Comparison of ENCODE assay signal across 12 cellular contexts in the genomic region with DNA sequence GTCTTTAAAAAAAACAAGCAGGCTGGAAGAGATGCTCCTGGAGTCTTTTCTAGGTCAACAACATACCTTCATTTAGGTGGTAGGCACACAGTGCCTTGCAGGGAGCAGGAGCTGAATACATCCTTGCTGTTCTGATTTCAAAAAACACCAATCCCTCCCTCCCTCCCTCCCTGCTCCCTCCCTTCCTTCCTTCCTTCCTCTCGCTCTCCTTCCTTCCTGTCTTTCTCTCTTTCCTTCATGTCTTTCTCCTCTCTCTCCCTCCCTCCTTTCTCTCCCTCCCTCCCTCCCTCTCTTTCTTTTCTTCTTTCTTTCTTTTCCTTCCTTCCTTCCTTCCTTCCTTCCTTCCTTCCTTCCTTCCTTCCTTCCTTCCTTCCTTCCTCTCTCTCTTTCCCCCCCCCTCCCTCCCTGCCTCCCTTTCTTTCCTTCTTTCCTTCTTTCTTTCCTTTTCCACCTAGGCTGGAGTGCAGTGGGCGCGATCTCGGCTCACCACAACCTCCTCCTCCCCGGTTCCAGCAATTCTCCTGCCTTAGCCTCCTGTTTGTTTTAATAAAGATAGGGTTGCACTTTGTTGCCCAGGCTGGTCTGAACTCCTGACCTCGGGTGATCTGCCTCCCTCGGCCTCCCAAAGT.
DNase-seq lines count a peak whose midpoint lies in the region; ATAC-seq and TF ChIP-seq lines count a peak whose summit lies in the region.
"Had no signal": no experiment of that assay in that cellular context is flagged by ENCODE, and none has a peak within 500 bp of the region (broad histone marks: within the 10 kb centered on the region; RNA-seq: fewer than 3 reads in every experiment).

No MANE protein-coding gene starts in this region.

- H3K4me3 Mint-ChIP-seq in central memory CD8-positive, alpha-beta T cell: peak overlapping the region; percentile 53
- peak overlapping the region in 9 of 10 donors; percentile 56 to 80 (median 67) for H3K4me3 Mint-ChIP-seq in naive thymus-derived CD4-positive, alpha-beta T cell
- H3K4me3 Mint-ChIP-seq: HFFc6 had no signal

- TF ChIP-seq CTCF in HEK293 (tag by site-specific recombination; IDR thresholded peaks at IDR 0.05): no peak

- ATAC-seq in central memory CD8-positive, alpha-beta T cell (replicated peaks; ENCODE audit: extremely low read depth, poor library complexity, severe bottlenecking): no peak
- no peak for ATAC-seq in naive thymus-derived CD4-positive, alpha-beta T cell
- ATAC-seq: gastroesophageal sphincter had no signal

- peaks cover 5% of the 10 kb centered on the region for H3K4me1 ChIP-seq in BLaER1
- no peaks in the 10 kb centered on the region for H3K4me1 ChIP-seq in HEK293 (ENCODE audit: control insufficient read depth, insufficient read depth, low read length)
- H3K4me1 ChIP-seq in naive thymus-derived CD4-positive, alpha-beta T cell (ENCODE audit: control insufficient read depth in 2 of 2, insufficient read depth in 2 of 2, low read length in 2 of 2): peaks cover 0 to 6% of the 10 kb centered on the region in 2 donors

- peaks cover 14% of the 10 kb centered on the region for H3K4me1 Mint-ChIP-seq in central memory CD8-positive, alpha-beta T cell
- peaks cover 5 to 24% (median 21%) of the 10 kb centered on the region in 7 donors for H3K4me1 Mint-ChIP-seq in naive thymus-derived CD4-positive, alpha-beta T cell

- H3K36me3 Mint-ChIP-seq in central memory CD8-positive, alpha-beta T cell (ENCODE audit: insufficient read depth): peaks cover 2% of the 10 kb centered on the region
- H3K36me3 Mint-ChIP-seq in naive thymus-derived CD4-positive, alpha-beta T cell: peaks cover 0 to 16% (median 9%) of the 10 kb centered on the region in 5 donors

- peak overlapping the region; percentile 63 for H3K4me2 ChIP-seq in BLaER1

- H3K36me3 ChIP-seq in BLaER1: no peaks in the 10 kb centered on the region
- no peaks in the 10 kb centered on the region; a peak in 1 of 3 replicates for H3K36me3 ChIP-seq in HEK293 (ENCODE audit: control insufficient read depth in 2 of 2, insufficient read depth in 1 of 2, low read length in 2 of 2)
- H3K36me3 ChIP-seq in naive thymus-derived CD4-positive, alpha-beta T cell (ENCODE audit: control insufficient read depth in 2 of 3, insufficient read depth in 3 of 3, low read length in 3 of 3): no peaks in the 10 kb centered on the region
- H3K36me3 ChIP-seq: gastroesophageal sphincter had no signal

- H3K4me3 ChIP-seq in BLaER1: no peak overlapping the region
- no peak overlapping the region for H3K4me3 ChIP-seq in HEK293 (ENCODE audit: low read depth, low read length)
- no peak overlapping the region for H3K4me3 ChIP-seq in naive thymus-derived CD4-positive, alpha-beta T cell (ENCODE audit: low read length)

- CTCF ChIA-PET in HEK293 (lab: Yijun Ruan, JAX): interaction anchor here (1.0 kb wide), 1 partner anchor 16 kb away, joined by 6 read pairs; no protein-coding TSS in a partner anchor
- CTCF ChIA-PET in naive thymus-derived CD4-positive, alpha-beta T cell (lab: Charles Lee): no interaction called here

- H3K9ac ChIP-seq in BLaER1: no peak overlapping the region

- peaks cover 6% of the 10 kb centered on the region for H3K9me3 Mint-ChIP-seq in central memory CD8-positive, alpha-beta T cell
- peaks cover 0 to 13% (median under 1%) of the 10 kb centered on the region in 11 donors for H3K9me3 Mint-ChIP-seq in naive thymus-derived CD4-positive, alpha-beta T cell
- H3K9me3 Mint-ChIP-seq: HFFc6 had no signal

- intact Hi-C loops in naive thymus-derived CD4-positive, alpha-beta T cell (cut with micrococcal nuclease): no loop called here

- H3K27me3 ChIP-seq in BLaER1: peaks cover 19% of the 10 kb centered on the region; the same call in 1 of the 2 replicates
- peaks cover 0 to 3% of the 10 kb centered on the region in 2 donors for H3K27me3 ChIP-seq in naive thymus-derived CD4-positive, alpha-beta T cell (ENCODE audit: control insufficient read depth in 2 of 2, insufficient read depth in 2 of 2, low read length in 2 of 2)

- POLR2A ChIA-PET in HEK293 (lab: Yijun Ruan, JAX): no interaction called here
- POLR2A ChIA-PET in naive thymus-derived CD4-positive, alpha-beta T cell (lab: Charles Lee): no interaction called here

- H3K9me3 ChIP-seq in BLaER1 (no peaks in the 10 kb centered on the region), HEK293 (ENCODE audit: control insufficient read depth, insufficient read depth, low read depth, low read length) (no peaks in the 10 kb centered on the region)
- H3K9me3 ChIP-seq in naive thymus-derived CD4-positive, alpha-beta T cell (ENCODE audit: control insufficient read depth in 2 of 3, low read length in 3 of 3): no peaks in the 10 kb centered on the region
- H3K9me3 ChIP-seq: gastroesophageal sphincter had no signal

- no peak overlapping the region for H3K27ac Mint-ChIP-seq in central memory CD8-positive, alpha-beta T cell (ENCODE audit: low read depth)
- H3K27ac Mint-ChIP-seq in naive thymus-derived CD4-positive, alpha-beta T cell: peak overlapping the region in 2 of 9 donors; percentile 28 to 34
- H3K27ac Mint-ChIP-seq: HFFc6 had no signal

- no peak overlapping the region for H3K27ac ChIP-seq in BLaER1
- H3K27ac ChIP-seq in HEK293 (ENCODE audit: extremely low read depth, low read depth, low read length): no peak overlapping the region
- H3K27ac ChIP-seq in naive thymus-derived CD4-positive, alpha-beta T cell (ENCODE audit: low read depth, low read length): no peak overlapping the region
- H3K27ac ChIP-seq: gastroesophageal sphincter, RWPE1 had no signal

- H3K27me3 Mint-ChIP-seq in central memory CD8-positive, alpha-beta T cell: peaks cover 61% of the 10 kb centered on the region
- H3K27me3 Mint-ChIP-seq in naive thymus-derived CD4-positive, alpha-beta T cell: peaks cover 40 to 78% (median 42%) of the 10 kb centered on the region in 5 donors

- DNase-seq in central memory CD8-positive, alpha-beta T cell (ENCODE audit: low spot score in 2 of 2): no peak
- DNase-seq in naive thymus-derived CD4-positive, alpha-beta T cell: no peak
- DNase-seq in NCI-H345 (lab: John Stamatoyannopoulos, UW): no peak
- no peak for DNase-seq in DMS 273 treated with DMSO at 0.1 percent for 48 hours (lab: John Stamatoyannopoulos, UW)
- DNase-seq in hippocampal formation (lab: John Stamatoyannopoulos, UW): no peak
- no peak for DNase-seq in HPDE6-E6E7 (ENCODE audit: extremely low spot score)
- DNase-seq: HFFc6, NCI-H446 had no signal

- no peaks in the 10 kb centered on the region for H4K20me1 ChIP-seq in BLaER1

TF ChIP-seq in HEK293, 187 proteins besides CTCF, POLR2A, EP300 and RAD21:
- peak; percentile 34; the same call in 1 of the 2 replicates for TF ChIP-seq ZNF366 (tag by site-specific recombination; conservative IDR thresholded peaks at IDR 0.05)
- TF ChIP-seq, protein P1, sequence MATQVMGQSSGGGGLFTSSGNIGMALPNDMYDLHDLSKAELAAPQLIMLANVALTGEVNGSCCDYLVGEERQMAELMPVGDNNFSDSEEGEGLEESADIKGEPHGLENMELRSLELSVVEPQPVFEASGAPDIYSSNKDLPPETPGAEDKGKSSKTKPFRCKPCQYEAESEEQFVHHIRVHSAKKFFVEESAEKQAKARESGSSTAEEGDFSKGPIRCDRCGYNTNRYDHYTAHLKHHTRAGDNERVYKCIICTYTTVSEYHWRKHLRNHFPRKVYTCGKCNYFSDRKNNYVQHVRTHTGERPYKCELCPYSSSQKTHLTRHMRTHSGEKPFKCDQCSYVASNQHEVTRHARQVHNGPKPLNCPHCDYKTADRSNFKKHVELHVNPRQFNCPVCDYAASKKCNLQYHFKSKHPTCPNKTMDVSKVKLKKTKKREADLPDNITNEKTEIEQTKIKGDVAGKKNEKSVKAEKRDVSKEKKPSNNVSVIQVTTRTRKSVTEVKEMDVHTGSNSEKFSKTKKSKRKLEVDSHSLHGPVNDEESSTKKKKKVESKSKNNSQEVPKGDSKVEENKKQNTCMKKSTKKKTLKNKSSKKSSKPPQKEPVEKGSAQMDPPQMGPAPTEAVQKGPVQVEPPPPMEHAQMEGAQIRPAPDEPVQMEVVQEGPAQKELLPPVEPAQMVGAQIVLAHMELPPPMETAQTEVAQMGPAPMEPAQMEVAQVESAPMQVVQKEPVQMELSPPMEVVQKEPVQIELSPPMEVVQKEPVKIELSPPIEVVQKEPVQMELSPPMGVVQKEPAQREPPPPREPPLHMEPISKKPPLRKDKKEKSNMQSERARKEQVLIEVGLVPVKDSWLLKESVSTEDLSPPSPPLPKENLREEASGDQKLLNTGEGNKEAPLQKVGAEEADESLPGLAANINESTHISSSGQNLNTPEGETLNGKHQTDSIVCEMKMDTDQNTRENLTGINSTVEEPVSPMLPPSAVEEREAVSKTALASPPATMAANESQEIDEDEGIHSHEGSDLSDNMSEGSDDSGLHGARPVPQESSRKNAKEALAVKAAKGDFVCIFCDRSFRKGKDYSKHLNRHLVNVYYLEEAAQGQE (tag by site-specific recombination; IDR thresholded peaks at IDR 0.05): no peak
